In the genomic region with DNA sequence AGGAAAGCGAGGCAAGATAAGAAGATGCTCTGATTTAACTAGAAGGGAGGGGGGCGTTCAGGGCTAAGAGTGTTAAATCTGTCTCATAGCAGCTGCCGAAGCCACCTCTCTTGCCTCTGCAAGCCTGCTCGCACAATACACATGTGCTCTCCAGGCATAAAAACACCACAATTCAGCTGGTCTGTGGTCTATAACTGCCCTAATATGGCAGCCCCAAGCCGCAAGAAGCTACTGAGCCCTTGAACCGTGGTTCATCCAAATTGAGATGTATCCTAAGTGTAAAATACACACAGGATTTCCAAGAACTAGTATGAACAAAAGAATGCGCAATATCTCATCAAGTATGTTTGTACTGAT, we compare ENCODE assay signal across 14 cellular contexts.
A peak's percentile ranks its signal among the peaks of the same experiment; 100 is the strongest.
DNase-seq lines count a peak whose midpoint lies in the region; ATAC-seq and TF ChIP-seq lines count a peak whose summit lies in the region.
"Had no signal": no experiment of that assay in that cellular context is flagged by ENCODE, and none has a peak within 500 bp of the region (broad histone marks: within the 10 kb centered on the region; RNA-seq: fewer than 3 reads in every experiment).

No MANE protein-coding gene starts in this region.

- no peaks in the 10 kb centered on the region for H3K9me3 ChIP-seq in uterus
- H3K9me3 ChIP-seq: adrenal gland had no signal

- peak; percentile 26 for ATAC-seq in Right ventricle myocardium inferior
- no peak for ATAC-seq in natural killer cell treated with Interleukin-12 subunit alpha and Interleukin-12 subunit beta and Interleukin-15 and Interleukin-18, amount 100 ng/mL, for 72 hours
- ATAC-seq: activated CD8-positive, alpha-beta T cell treated with anti-CD3 and anti-CD28 coated beads, Interleukin-2, amount 10 ng/mL, durations not matched to agents 7 days and 5 days had no signal

- H3K9me3 Mint-ChIP-seq in endothelial cell (ENCODE audit: unreplicated experiment) = no peaks in the 10 kb centered on the region
- H3K9me3 Mint-ChIP-seq in nephron progenitor cell = peaks cover 13% of the 10 kb centered on the region
- H3K9me3 Mint-ChIP-seq in natural killer cell treated with Interleukin-12 subunit alpha and Interleukin-12 subunit beta and Interleukin-15 and Interleukin-18, amount 100 ng/mL, for 72 hours = no peaks in the 10 kb centered on the region

- H3K27me3 Mint-ChIP-seq in endothelial cell (ENCODE audit: unreplicated experiment) (peaks cover 4% of the 10 kb centered on the region), nephron progenitor cell (ENCODE audit: low read depth, poor library complexity) (peaks cover 6% of the 10 kb centered on the region)
- peaks cover 11 to 25% of the 10 kb centered on the region in 2 donors for H3K27me3 Mint-ChIP-seq in natural killer cell treated with Interleukin-12 subunit alpha and Interleukin-12 subunit beta and Interleukin-15 and Interleukin-18, amount 100 ng/mL, for 72 hours

- H3K27me3 ChIP-seq in uterus = no peaks in the 10 kb centered on the region
- H3K27me3 ChIP-seq: adrenal gland had no signal

- H3K36me3 Mint-ChIP-seq in endothelial cell (ENCODE audit: low read depth, unreplicated experiment) = peaks cover 5% of the 10 kb centered on the region
- H3K36me3 Mint-ChIP-seq in nephron progenitor cell (ENCODE audit: low read depth) = no peaks in the 10 kb centered on the region
- no peaks in the 10 kb centered on the region for H3K36me3 Mint-ChIP-seq in natural killer cell treated with Interleukin-12 subunit alpha and Interleukin-12 subunit beta and Interleukin-15 and Interleukin-18, amount 100 ng/mL, for 72 hours
- H3K36me3 Mint-ChIP-seq: CD4-positive, alpha-beta memory T cell had no signal

- H3K27ac Mint-ChIP-seq in endothelial cell (ENCODE audit: unreplicated experiment) (no peak overlapping the region), nephron progenitor cell (peak overlapping the region; percentile 36)
- no peak overlapping the region for H3K27ac Mint-ChIP-seq in natural killer cell treated with Interleukin-12 subunit alpha and Interleukin-12 subunit beta and Interleukin-15 and Interleukin-18, amount 100 ng/mL, for 72 hours
- H3K27ac Mint-ChIP-seq: activated CD8-positive, alpha-beta T cell treated with anti-CD3 and anti-CD28 coated beads, Interleukin-2, amount 10 ng/mL, durations not matched to agents 7 days and 5 days; CD4-positive, alpha-beta memory T cell had no signal

- H3K4me1 ChIP-seq in uterus = no peaks in the 10 kb centered on the region

- H3K27ac ChIP-seq in uterus = peak overlapping the region; percentile 89 to 93
- H3K27ac ChIP-seq: epithelial cell of prostate had no signal

- H3K4me3 Mint-ChIP-seq in endothelial cell (ENCODE audit: unreplicated experiment) (peak overlapping the region; percentile 23), nephron progenitor cell (peak overlapping the region; percentile 61)
- H3K4me3 Mint-ChIP-seq in natural killer cell treated with Interleukin-12 subunit alpha and Interleukin-12 subunit beta and Interleukin-15 and Interleukin-18, amount 100 ng/mL, for 72 hours = no peak overlapping the region
- H3K4me3 Mint-ChIP-seq: activated CD8-positive, alpha-beta T cell treated with anti-CD3 and anti-CD28 coated beads, Interleukin-2, amount 10 ng/mL, durations not matched to agents 7 days and 5 days had no signal

- intact Hi-C loops in Right ventricle myocardium inferior (cut with DNase I) = no loop called here
- intact Hi-C loops in cardiac septum (cut with DNase I) = no loop called here
- intact Hi-C loops in uterus (cut with DNase I; ENCODE audit: low total_unique reads) = no loop called here

- H3K4me3 ChIP-seq in uterus = no peak overlapping the region
- H3K4me3 ChIP-seq: adrenal gland had no signal

- no peaks in the 10 kb centered on the region for H3K36me3 ChIP-seq in uterus
- H3K36me3 ChIP-seq: adrenal gland had no signal

- TF ChIP-seq CTCF in endothelial cell (IDR thresholded peaks at IDR 0.05; ENCODE audit: unreplicated experiment) (no peak), nephron progenitor cell (IDR thresholded peaks at IDR 0.05) (no peak), uterus (IDR thresholded peaks at IDR 0.05) (no peak)

- no peak for TF ChIP-seq POLR2A in uterus (IDR thresholded peaks at IDR 0.05)

- DNase-seq in Right ventricle myocardium inferior (ENCODE audit: missing footprints) (no peak), cardiac septum (ENCODE audit: low spot score) (no peak), endothelial cell (ENCODE audit: low spot score) (no peak), nephron progenitor cell (no peak), uterus (no peak), HUDEP-2 (lab: John Stamatoyannopoulos, UW; ENCODE audit: unreplicated experiment in 76 of 76) (no peak), NCI-H748 (lab: John Stamatoyannopoulos, UW; ENCODE audit: unreplicated experiment) (no peak)
- DNase-seq in natural killer cell treated with Interleukin-12 subunit alpha and Interleukin-12 subunit beta and Interleukin-15 and Interleukin-18, amount 100 ng/mL, for 72 hours (ENCODE audit: low spot score) = no peak
- DNase-seq: activated CD8-positive, alpha-beta T cell treated with anti-CD3 and anti-CD28 coated beads, Interleukin-2, amount 10 ng/mL, durations not matched to agents 7 days and 5 days; CD4-positive, alpha-beta memory T cell; kidney glomerular epithelial cell; NCI-H1694 had no signal

- H3K4me1 Mint-ChIP-seq in endothelial cell (ENCODE audit: unreplicated experiment) (peaks cover 38% of the 10 kb centered on the region), nephron progenitor cell (peaks cover 43% of the 10 kb centered on the region)
- no peaks in the 10 kb centered on the region for H3K4me1 Mint-ChIP-seq in natural killer cell treated with Interleukin-12 subunit alpha and Interleukin-12 subunit beta and Interleukin-15 and Interleukin-18, amount 100 ng/mL, for 72 hours (ENCODE audit: low read depth in 2 of 2)
- H3K4me1 Mint-ChIP-seq: CD4-positive, alpha-beta memory T cell had no signal
